Comparison of ENCODE assay signal across 25 cellular contexts in genomic region chr5:21802100-21802499, GRCh38.
"Had no signal": no experiment of that assay in that cellular context is flagged by ENCODE, and none has a peak within 500 bp of the region (broad histone marks: within the 10 kb centered on the region; RNA-seq: fewer than 3 reads in every experiment).

No MANE protein-coding gene starts in this region.

- DNase-seq: activated B cell treated with CpG ODN at 0.5 μM for 24 hours; activated CD4-positive, alpha-beta memory T cell treated with anti-CD3 and anti-CD28 coated beads for 36 hours; activated CD4-positive, alpha-beta T cell treated with anti-CD3 and anti-CD28 coated beads for 4 hours; activated CD4-positive, alpha-beta T cell treated with anti-CD3 and anti-CD28 coated beads, Interleukin-2, amount 10 ng/mL, durations not matched to agents 24 days and 14 days; activated CD4-positive, alpha-beta T cell treated with anti-CD3 and anti-CD28 coated beads, Interleukin-2, amount 50 U/mL, for 1 hour; activated CD4-positive, alpha-beta T cell treated with anti-CD3 and anti-CD28 coated beads, Interleukin-2, amount 50 U/mL, for 4 hours; activated CD4-positive, CD25-positive, alpha-beta regulatory T cell treated with anti-CD3 and anti-CD28 coated beads, Interleukin-2, amount 50 U/mL, for 72 hours; activated CD8-positive, alpha-beta memory T cell treated with anti-CD3 and anti-CD28 coated beads, Interleukin-2, amount 50 U/mL, for 48 hours; activated CD8-positive, alpha-beta T cell treated with anti-CD3 and anti-CD28 coated beads for 36 hours; activated effector memory CD4-positive, alpha-beta T cell treated with Interleukin-2 at 50 U/mL for 16 hours; activated gamma-delta T cell; activated naive CD4-positive, alpha-beta T cell treated with anti-CD3 and anti-CD28 coated beads, Interleukin-2, amount 10 ng/mL, durations not matched to agents 7 days and 5 days; activated naive CD4-positive, alpha-beta T cell treated with Interleukin-2 at 50 U/mL for 16 hours; activated naive CD8-positive, alpha-beta T cell treated with anti-CD3 and anti-CD28 coated beads, Interleukin-2, amount 10 ng/mL, durations not matched to agents 7 days and 5 days; activated naive CD8-positive, alpha-beta T cell treated with anti-CD3 and anti-CD28 coated beads, Interleukin-2, amount 50 U/mL, for 24 hours; activated T-cell treated with anti-CD3 and anti-CD28 coated beads, Interleukin-2, amount 50 U/mL, for 24 hours; activated T-cell treated with anti-CD3 and anti-CD28 coated beads, Interleukin-2, amount 50 U/mL, for 48 hours; amygdala; anterior cingulate cortex; T-helper 9 cell had no signal

- H3K27me3 ChIP-seq: ascending aorta, cardiac muscle cell had no signal

- H3K4me1 ChIP-seq: ascending aorta had no signal

- H3K27ac ChIP-seq: ascending aorta, cardiac muscle cell, VCaP had no signal

- H3K36me3 ChIP-seq: ascending aorta, cardiac muscle cell had no signal

- H3K4me3 ChIP-seq: ascending aorta, cardiac muscle cell had no signal

- H3K9me3 ChIP-seq: ascending aorta had no signal

- FAIRE-seq: bronchial epithelial cell, TTC549 had no signal
